8 cellular contexts compared by ENCODE assay signal in the genomic region with DNA sequence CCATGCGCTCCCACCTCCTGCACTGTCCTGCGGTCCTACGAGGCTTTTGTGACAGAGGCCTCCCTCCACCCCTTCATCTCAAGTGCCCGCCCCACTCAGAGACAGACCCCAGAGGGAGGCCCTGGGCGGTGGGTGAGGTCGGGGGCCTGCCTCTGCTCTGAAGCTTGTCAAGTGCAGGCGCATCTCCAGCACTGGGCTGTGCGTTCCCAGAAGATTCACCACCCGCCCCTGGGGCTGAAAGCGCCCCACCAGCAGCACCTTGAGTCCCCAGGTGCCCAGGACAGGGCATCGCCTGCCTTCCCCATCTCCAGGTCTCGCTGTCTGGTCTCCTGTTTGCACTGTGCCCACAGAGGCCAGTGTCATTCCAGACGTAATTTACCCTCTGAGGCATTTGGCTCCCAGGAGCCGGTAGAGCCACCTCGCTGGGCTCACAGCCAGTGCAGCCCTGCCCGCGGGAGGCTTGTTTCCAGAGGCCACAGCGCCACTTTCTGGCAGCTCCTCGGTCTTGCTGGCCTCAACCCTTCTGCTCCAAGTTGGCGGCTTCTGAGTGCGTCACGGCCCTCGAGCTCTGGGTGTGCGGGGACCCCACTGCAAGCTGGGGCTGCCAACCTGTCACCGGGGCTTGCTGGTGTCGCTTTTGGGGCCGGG.
DNase-seq lines count a peak whose midpoint lies in the region; ATAC-seq and TF ChIP-seq lines count a peak whose summit lies in the region.
"Had no signal": no experiment of that assay in that cellular context is flagged by ENCODE, and none has a peak within 500 bp of the region (broad histone marks: within the 10 kb centered on the region; RNA-seq: fewer than 3 reads in every experiment).

No MANE protein-coding gene starts in this region.

- H3K4me3 ChIP-seq in NB4 (ENCODE audit: low read depth, low read length): no peak overlapping the region

- DNase-seq in GM03348 (ENCODE audit: low spot score): peak; percentile 51
- peak; percentile 48 for DNase-seq in NB4 (ENCODE audit: low read depth)
- DNase-seq in astrocyte of the hippocampus (ENCODE audit: low read depth, low spot score): peak; percentile 89
- peak; percentile 82 for DNase-seq in islet precursor cell
- DNase-seq: activated naive CD4-positive, alpha-beta T cell treated with anti-CD3 and anti-CD28 coated beads, Interleukin-2, amount 10 ng/mL, durations not matched to agents 7 days and 5 days had no signal

- ATAC-seq in GM19467 (IDR thresholded peaks at IDR 0.05; ENCODE audit: unreplicated experiment): no peak
- ATAC-seq in GM19455 (IDR thresholded peaks at IDR 0.05; ENCODE audit: unreplicated experiment): no peak
- ATAC-seq in HG02870 (IDR thresholded peaks at IDR 0.05; ENCODE audit: unreplicated experiment): no peak

- TF ChIP-seq POLR2A in NB4 (IDR thresholded peaks at IDR 0.05; ENCODE audit: extremely low read depth, insufficient read length): no peak

- peak; percentile 40 for TF ChIP-seq CTCF in NB4 (IDR thresholded peaks at IDR 0.05; ENCODE audit: low read depth, low read length)
